In genomic region chr1:38396606-38397005, GRCh38 we compare ENCODE assay signal across 35 cellular contexts.
"Had no signal": no experiment of that assay in that cellular context is flagged by ENCODE, and none has a peak within 500 bp of the region (broad histone marks: within the 10 kb centered on the region; RNA-seq: fewer than 3 reads in every experiment).

No MANE protein-coding gene starts in this region.

- H3K27me3 ChIP-seq: MG63 had no signal

- DNase-seq: Karpas-422, Kasumi-1, MG63, MM.1S, MV-4-11, NCI-H1048, NCI-H1092, NCI-H1092 treated with DMSO at 0.1 percent for 48 hours, NCI-H1105, NCI-H1105 treated with DMSO at 0.1 percent for 48 hours, NCI-H1417, NCI-H1417 treated with DMSO at 0.1 percent for 48 hours, NCI-H1436, NCI-H1436 treated with DMSO at 0.1 percent for 48 hours, NCI-H146, NCI-H1694, NCI-H1694 treated with DMSO at 0.1 percent for 48 hours, NCI-H187, NCI-H187 treated with DMSO at 0.1 percent for 48 hours, NCI-H1930, NCI-H2029, NCI-H2029 treated with DMSO at 0.1 percent for 48 hours, NCI-H2081, NCI-H2081 treated with DMSO at 0.1 percent for 48 hours, NCI-H2107, NCI-H2171, NCI-H2171 treated with DMSO at 0.1 percent for 48 hours, NCI-H2227 treated with DMSO at 0.1 percent for 48 hours, NCI-H226, NCI-H345, NCI-H446, NCI-H446 treated with DMSO at 0.1 percent for 48 hours, NCI-H510A, NCI-H510A treated with DMSO at 0.1 percent for 48 hours, NCI-H524 had no signal

- H3K4me3 ChIP-seq: MG63 had no signal

- H3K36me3 ChIP-seq: MG63 had no signal
